Comparison of ENCODE assay signal across 8 cellular contexts in the genomic region with DNA sequence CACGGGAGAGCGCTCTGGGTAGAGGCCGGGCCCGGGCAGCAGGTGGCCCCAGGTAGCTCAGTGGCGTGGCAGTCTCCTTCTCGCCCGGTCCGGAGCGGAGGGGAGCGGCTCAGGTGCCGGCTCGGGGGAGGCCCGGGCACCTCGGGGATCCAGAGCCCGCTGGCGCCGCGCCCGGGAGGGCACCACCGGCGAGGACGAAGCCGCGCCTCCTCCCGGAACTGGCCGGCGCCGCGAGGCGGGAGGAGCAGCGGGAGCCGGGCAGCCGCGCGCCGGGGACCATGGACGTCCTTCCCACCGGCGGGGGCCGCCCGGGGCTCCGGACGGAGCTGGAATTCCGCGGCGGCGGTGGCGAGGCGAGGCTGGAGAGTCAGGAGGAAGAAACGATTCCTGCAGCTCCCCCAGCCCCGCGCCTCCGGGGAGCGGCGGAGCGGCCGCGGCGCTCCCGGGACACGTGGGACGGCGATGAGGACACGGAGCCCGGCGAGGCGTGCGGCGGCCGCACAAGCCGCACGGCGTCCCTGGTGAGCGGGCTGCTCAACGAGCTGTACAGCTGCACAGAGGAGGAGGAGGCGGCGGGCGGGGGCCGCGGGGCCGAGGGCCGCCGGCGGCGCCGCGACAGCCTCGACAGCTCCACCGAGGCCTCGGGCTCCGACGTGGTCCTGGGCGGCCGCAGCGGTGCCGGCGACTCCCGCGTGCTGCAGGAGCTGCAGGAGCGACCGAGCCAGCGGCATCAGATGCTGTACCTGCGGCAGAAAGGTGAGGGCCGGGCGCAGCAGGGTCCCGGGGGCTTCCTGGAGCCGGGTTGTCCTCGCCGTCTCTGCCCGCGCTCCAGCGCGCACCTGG. TPM values are rescaled to one million over a fixed set of nuclear protein-coding genes. Genes with fewer than 3 reads are reported as not detected.
DNase-seq lines count a peak whose midpoint lies in the region; ATAC-seq and TF ChIP-seq lines count a peak whose summit lies in the region.

No MANE protein-coding gene starts in this region.

- DNase-seq in GM10266 (ENCODE audit: extremely low spot score) (peak; percentile 65), RWPE2 (ENCODE audit: low spot score) (peak; percentile 58), chondrocyte (ENCODE audit: low spot score) (no peak), right lobe of liver (peak; percentile 74 to 77 (median 77)), stomach (peak; percentile 87), RKO (ENCODE audit: low spot score) (no peak)
- no peak for DNase-seq in effector CD4-positive, alpha-beta T cell

- peaks cover 14% of the 10 kb centered on the region for H3K4me1 Mint-ChIP-seq in chondrocyte (ENCODE audit: low read depth)

- intact Hi-C loops in right lobe of liver (cut with DNase I) (no loop called here), stomach (cut with DNase I; ENCODE audit: low total_unique reads) (no loop called here)

- no peak overlapping the region for H3K27ac Mint-ChIP-seq in chondrocyte (ENCODE audit: unreplicated experiment)

- TF ChIP-seq EP300 in stomach (IDR thresholded peaks at IDR 0.05): no peak

- H3K9me3 ChIP-seq in RWPE2 (ENCODE audit: severe bottlenecking) (peaks cover 4% of the 10 kb centered on the region), right lobe of liver (no peaks in the 10 kb centered on the region), stomach (peaks cover 0 to 9% (median 3%) of the 10 kb centered on the region in 4 donors)

- H3K36me3 ChIP-seq in RWPE2 (ENCODE audit: low read depth) (no peaks in the 10 kb centered on the region), right lobe of liver (no peaks in the 10 kb centered on the region), stomach (no peaks in the 10 kb centered on the region)

- 10% methylated on average over 23 of the region's 113 CpGs for WGBS in right lobe of liver (ENCODE audit: insufficient coverage, low coverage, low lambda C conversion rate, missing lambda C conversion rate)
- 0 to 2% (median 1%) methylated on average over 4 to 113 of the region's 113 CpGs for WGBS in stomach, 5 donors

- H3K27me3 ChIP-seq in RWPE2 (ENCODE audit: insufficient read depth, poor library complexity, severe bottlenecking) (no peaks in the 10 kb centered on the region), right lobe of liver (peaks cover 0 to 3% of the 10 kb centered on the region in 2 donors), stomach (peaks cover 0 to 49% (median 9%) of the 10 kb centered on the region in 3 donors)

- H3K36me3 Mint-ChIP-seq in chondrocyte (ENCODE audit: low read depth): peaks cover 9% of the 10 kb centered on the region

- H3K4me1 ChIP-seq in RWPE2 (ENCODE audit: insufficient read depth, poor library complexity, severe bottlenecking): no peaks in the 10 kb centered on the region
- peaks cover 0 to 11% (median 0%) of the 10 kb centered on the region in 4 donors for H3K4me1 ChIP-seq in right lobe of liver
- H3K4me1 ChIP-seq in stomach: peaks cover 17 to 45% (median 29%) of the 10 kb centered on the region in 4 donors

- TF ChIP-seq CTCF in GM10266 (IDR thresholded peaks at IDR 0.05; ENCODE audit: control insufficient read depth, insufficient read depth, low read depth, missing control alignments) (no peak), RWPE2 (IDR thresholded peaks at IDR 0.05; ENCODE audit: poor library complexity, severe bottlenecking) (peak; percentile 22), chondrocyte (IDR thresholded peaks at IDR 0.05) (no peak), right lobe of liver (IDR thresholded peaks at IDR 0.05) (peak in 1 of 4 donors; percentile 19), stomach (IDR thresholded peaks at IDR 0.05) (no peak)

- H3K4me3 Mint-ChIP-seq in chondrocyte (ENCODE audit: unreplicated experiment): peak overlapping the region; percentile 65

- ATAC-seq in HG03095 (IDR thresholded peaks at IDR 0.05; ENCODE audit: unreplicated experiment): peak; percentile 49
- ATAC-seq in RWPE2 (ENCODE audit: low read depth): peak; percentile 89
- peak; percentile 84 to 94 (median 90) for ATAC-seq in right lobe of liver

- peaks cover 57% of the 10 kb centered on the region for H3K27me3 Mint-ChIP-seq in chondrocyte (ENCODE audit: low read depth)

- H3K9me3 Mint-ChIP-seq in chondrocyte (ENCODE audit: low read depth): peaks cover 23% of the 10 kb centered on the region

- TF ChIP-seq POLR2A in right lobe of liver (IDR thresholded peaks at IDR 0.05) (peak; percentile 23), stomach (IDR thresholded peaks at IDR 0.05) (no peak)

- peak overlapping the region; percentile 44 for H3K4me3 ChIP-seq in RWPE2 (ENCODE audit: severe bottlenecking)
- peak overlapping the region; percentile 54 to 63 (median 61) for H3K4me3 ChIP-seq in right lobe of liver
- H3K4me3 ChIP-seq in stomach: peak overlapping the region; percentile 61 to 85 (median 64)

- H3K27ac ChIP-seq in RWPE2 (ENCODE audit: poor library complexity, severe bottlenecking) (no peak overlapping the region), right lobe of liver (peak overlapping the region in 1 of 3 donors; percentile 21), stomach (peak overlapping the region; percentile 76 to 91 (median 87))

RNA-seq across cellular contexts. Expression of a gene that starts 21.5 kb away (rescaled TPM):
- total RNA-seq in chondrocyte (133 to 154 TPM (median 135 TPM) in 3 replicates), right lobe of liver (10 to 100 TPM; 41.0 to 87.5 (median 63.7) TPM), stomach (100 to 1,000 TPM in 1 of 5 donors, 10 to 100 TPM in 4; 13.0 to 114 (median 47.8) TPM)
- 10 to 100 TPM in 2 of 3 donors, 1 to 10 TPM in 1; 9.6 to 13.3 (median 12.0) TPM for polyA plus RNA-seq in stomach

RNA-seq across cellular contexts. Expression of a gene that starts 43.7 kb away (rescaled TPM):
- 1.7 to 2.0 TPM (median 1.7 TPM) in 3 replicates for total RNA-seq in chondrocyte
- total RNA-seq in right lobe of liver: 1 to 10 TPM; 1.1 to 2.7 (median 1.3) TPM
- total RNA-seq in stomach: 10 to 100 TPM in 4 of 5 donors, 1 to 10 TPM in 1; 6.4 to 41.1 (median 11.2) TPM
- polyA plus RNA-seq in stomach: 1 to 10 TPM; 1.8 to 6.7 (median 3.9) TPM

Comparison
In these comparisons a context has a peak if more than half of its experiments do, and no peak if none do; other contexts are left out.
1. DNase-seq: peak in GM10266 (single experiment), RWPE2 (single experiment), right lobe of liver (3 of 3) and stomach (single experiment); none in chondrocyte (single experiment), RKO (single experiment) and effector CD4-positive, alpha-beta T cell (single experiment).
2. Peak in every context shown above with its lines, with median percentiles within 50 percentile points of each other: ATAC-seq and H3K4me3 ChIP-seq.